In genomic region chr12:14394317-14395058, GRCh38 we compare ENCODE assay signal across 8 cellular contexts. TPM values are rescaled to one million over a fixed set of nuclear protein-coding genes. Genes with fewer than 3 reads are reported as not detected.
A peak's percentile ranks its signal among the peaks of the same experiment; 100 is the strongest.
DNase-seq lines count a peak whose midpoint lies in the region; ATAC-seq, FAIRE-seq and TF ChIP-seq lines count a peak whose summit lies in the region.

No MANE protein-coding gene starts in this region.

- H3K4me1 ChIP-seq in GM23248 (ENCODE audit: insufficient read depth) (peaks cover 33% of the 10 kb centered on the region), KMS-11 (ENCODE audit: low read depth, poor library complexity, severe bottlenecking) (peaks cover 37% of the 10 kb centered on the region), HepG2 (ENCODE audit: insufficient read depth, low read length) (peaks cover 10% of the 10 kb centered on the region)

- no peaks in the 10 kb centered on the region for H3K9me2 ChIP-seq in GM23248 (ENCODE audit: insufficient read depth)

- H3F3A ChIP-seq in GM23248 (ENCODE audit: insufficient read depth): peaks cover 11% of the 10 kb centered on the region

- intact Hi-C loops in HepG2 (cut with micrococcal nuclease; ENCODE audit: unreplicated experiment): loop anchor here (1.0 kb wide), 2 partner anchors 9 to 137 kb away; no protein-coding TSS in a partner anchor

- TF ChIP-seq CTCF in KMS-11 (conservative IDR thresholded peaks at IDR 0.05; ENCODE audit: low read depth, low read length): no peak
- TF ChIP-seq CTCF in chondrocyte (IDR thresholded peaks at IDR 0.05): peak; percentile 46
- no peak for TF ChIP-seq CTCF in HepG2 (CRISPR knock-in tag; IDR thresholded peaks at IDR 0.05)

- peaks cover 84% of the 10 kb centered on the region for H3K4me1 Mint-ChIP-seq in activated T-cell treated with anti-CD3 and anti-CD28 coated beads, Interleukin-2, amount 50 U/mL, for 4 hours (ENCODE audit: low read depth)
- H3K4me1 Mint-ChIP-seq in chondrocyte (ENCODE audit: low read depth): peaks cover 65% of the 10 kb centered on the region

- peak overlapping the region; percentile 76 for H3K4me3 Mint-ChIP-seq in activated T-cell treated with anti-CD3 and anti-CD28 coated beads, Interleukin-2, amount 50 U/mL, for 4 hours
- H3K4me3 Mint-ChIP-seq in chondrocyte (ENCODE audit: unreplicated experiment): peak overlapping the region; percentile 31

- H3K79me2 ChIP-seq in GM23248 (ENCODE audit: insufficient read depth) (peaks cover 100% of the 10 kb centered on the region), KMS-11 (ENCODE audit: insufficient read depth, low read depth) (peaks cover 88% of the 10 kb centered on the region), HepG2 (ENCODE audit: insufficient read depth, low read length) (peaks cover 7% of the 10 kb centered on the region)

- H3K27me3 ChIP-seq in GM23248 (replicated peaks; ENCODE audit: insufficient read depth) (no peaks in the 10 kb centered on the region), KMS-11 (ENCODE audit: insufficient read depth, low read depth) (no peaks in the 10 kb centered on the region), HepG2 (ENCODE audit: control insufficient read depth in 1 of 2, insufficient read depth in 2 of 2, low read length in 2 of 2) (no peaks in the 10 kb centered on the region)

- no peaks in the 10 kb centered on the region for H4K20me1 ChIP-seq in GM23248 (ENCODE audit: insufficient read depth)
- H4K20me1 ChIP-seq in KMS-11 (ENCODE audit: insufficient read depth): no peaks in the 10 kb centered on the region
- no peaks in the 10 kb centered on the region for H4K20me1 ChIP-seq in HepG2 (ENCODE audit: insufficient read depth, low read length)

- H3K36me3 ChIP-seq in GM23248 (ENCODE audit: low read depth): peaks cover 10% of the 10 kb centered on the region; the same call in 1 of the 2 replicates
- peaks cover 4% of the 10 kb centered on the region; the same call in 1 of the 2 replicates for H3K36me3 ChIP-seq in KMS-11 (ENCODE audit: insufficient read depth)
- H3K36me3 ChIP-seq in HepG2 (replicated peaks in 1 of 2; ENCODE audit: control insufficient read depth in 1 of 2, insufficient read depth in 2 of 2, low read length in 2 of 2): no peaks in the 10 kb centered on the region

- POLR2A ChIA-PET in HepG2 (lab: Yijun Ruan, JAX): interaction anchor here (1.3 to 1.9 kb wide), 2 partner anchors 10 to 136 kb away, joined by 10 to 29 read pairs; no protein-coding TSS in a partner anchor

- 18 to 22% methylated on average over 3 of the region's 3 CpGs for WGBS in GM23248 (ENCODE audit: low coverage in 1 of 2, low lambda C conversion rate in 2 of 2, missing lambda C conversion rate in 2 of 2), 2 experiments
- 11% methylated on average over 3 of the region's 3 CpGs for WGBS in HepG2 (ENCODE audit: low lambda C conversion rate)

- H3K4me2 ChIP-seq in GM23248 (ENCODE audit: unreplicated experiment) (peak overlapping the region; percentile 9), KMS-11 (peak overlapping the region; percentile 76), HepG2 (ENCODE audit: low read depth, low read length) (peak overlapping the region; percentile 31; the same call in 1 of the 2 replicates)

- FAIRE-seq in HepG2 (lab: Jason Lieb, UNC): no peak

- no peak for DNase-seq in activated T-cell treated with anti-CD3 and anti-CD28 coated beads, Interleukin-2, amount 50 U/mL, for 4 hours
- DNase-seq in activated T-cell treated with anti-CD3 and anti-CD28 coated beads, Interleukin-2, amount 50 U/mL, for 48 hours: no peak
- DNase-seq in GM23248 (peak; percentile 77), SHP77 treated with DMSO at 0.1 percent for 48 hours (lab: John Stamatoyannopoulos, UW) (peak; percentile 68), chondrocyte (ENCODE audit: low spot score) (no peak), HepG2 (ENCODE audit: low spot score) (peak; percentile 69), substantia nigra (lab: John Stamatoyannopoulos, UW) (peak in 17 of 49 donors; percentile 1 to 43 (median 11))

- no peak for TF ChIP-seq RAD21 in HepG2 (CRISPR knock-in tag; IDR thresholded peaks at IDR 0.05)

- CTCF ChIA-PET in HepG2 (lab: Yijun Ruan, JAX; ENCODE audit: low intra/inter-chr PET ratio, low total read pairs): no interaction called here

- in situ Hi-C loops in GM23248 (cut with MboI) (no loop called here), HepG2 (cut with HindIII; ENCODE audit: extremely low pct_ligation_motif_present, low pct_unique_long_range_greater_than_20kb) (no loop called here)

- peak overlapping the region; percentile 58 for H3K27ac ChIP-seq in GM23248
- H3K27ac ChIP-seq in KMS-11: peak overlapping the region; percentile 57
- peak overlapping the region; percentile 49 for H3K27ac ChIP-seq in HepG2 (ENCODE audit: extremely low read length, insufficient read depth, low read length)
- peak overlapping the region; percentile 61 for H3K27ac ChIP-seq in substantia nigra (ENCODE audit: low read depth, low read length, poor library complexity, severe bottlenecking)

- H3K9ac ChIP-seq in GM23248 (no peak overlapping the region), KMS-11 (0 out of 2 replicates have a peak overlapping the region, but pooled peaks have one; percentile 16), HepG2 (ENCODE audit: insufficient read depth, low read depth, low read length) (no peak overlapping the region)

- H3K27me3 Mint-ChIP-seq in activated T-cell treated with anti-CD3 and anti-CD28 coated beads, Interleukin-2, amount 50 U/mL, for 4 hours (ENCODE audit: low read depth): no peaks in the 10 kb centered on the region
- H3K27me3 Mint-ChIP-seq in chondrocyte (ENCODE audit: low read depth): no peaks in the 10 kb centered on the region

- H3K9me3 Mint-ChIP-seq in activated T-cell treated with anti-CD3 and anti-CD28 coated beads, Interleukin-2, amount 50 U/mL, for 4 hours: peaks cover 6% of the 10 kb centered on the region
- peaks cover 3% of the 10 kb centered on the region for H3K9me3 Mint-ChIP-seq in chondrocyte (ENCODE audit: low read depth)

- TF ChIP-seq POLR2A in HepG2 (IDR thresholded peaks at IDR 0.05; ENCODE audit: insufficient read depth in 1 of 2, low read depth in 2 of 2, low read length in 2 of 2): no peak

- H3K4me3 ChIP-seq in GM23248 (no peak overlapping the region), KMS-11 (IDR thresholded peaks at IDR 0.05; ENCODE audit: insufficient read depth, low read depth, low read length) (no peak overlapping the region), HepG2 (replicated peaks in 1 of 3; ENCODE audit: insufficient read depth in 1 of 3, low read depth in 2 of 3, low read length in 3 of 3) (peak overlapping the region in 1 of 3 experiments; percentile 22; a peak in 1 of 6 replicates)

- peak in 1 of 2 experiments; percentile 33; a peak in 1 of 4 replicates for TF ChIP-seq EP300 in HepG2 (IDR thresholded peaks at IDR 0.05; ENCODE audit: low read depth in 2 of 2, low read length in 2 of 2)
- no peak for TF ChIP-seq EP300 in HepG2 (CRISPR knock-in tag; IDR thresholded peaks at IDR 0.05; ENCODE audit: borderline replicate concordance)

- peak; percentile 80 to 81 for ATAC-seq in activated T-cell treated with anti-CD3 and anti-CD28 coated beads, Interleukin-2, amount 50 U/mL, for 4 hours
- ATAC-seq in HepG2: peak; percentile 95

- H2AFZ ChIP-seq in GM23248: no peak overlapping the region
- H2AFZ ChIP-seq in KMS-11 (ENCODE audit: low read depth): no peak overlapping the region
- H2AFZ ChIP-seq in HepG2 (ENCODE audit: low read length): no peak overlapping the region

- H3K36me3 Mint-ChIP-seq in activated T-cell treated with anti-CD3 and anti-CD28 coated beads, Interleukin-2, amount 50 U/mL, for 4 hours (ENCODE audit: insufficient read depth): peaks cover 19% of the 10 kb centered on the region
- H3K36me3 Mint-ChIP-seq in chondrocyte (ENCODE audit: low read depth): peaks cover 6% of the 10 kb centered on the region

- H3K27ac Mint-ChIP-seq in chondrocyte (ENCODE audit: unreplicated experiment): peak overlapping the region; percentile 89

- H3K9me3 ChIP-seq in GM23248 (ENCODE audit: low read depth) (no peaks in the 10 kb centered on the region), HepG2 (ENCODE audit: low read length) (no peaks in the 10 kb centered on the region)

- no TSS peak for BruUV-seq in HepG2 (replicated peaks; lab: Mats Ljungman, UMichigan)

RNA-seq across cellular contexts. Expression of gene ATF7IP, which starts 29.0 kb away (rescaled TPM):
- 10 to 100 TPM; 33.5 to 54.6 (median 39.4) TPM for total RNA-seq in activated T-cell treated with anti-CD3 and anti-CD28 coated beads, Interleukin-2, amount 50 U/mL, for 4 hours
- 14.3 and 17.7 TPM in 2 replicates for total RNA-seq in GM23248 (2014; rRNA removed; shearing (Covaris generic))
- polyA plus RNA-seq in GM23248 (2016; fragmentation: Nextera tagmentation; extraction: Ambion mirVana): 24.3 and 24.9 TPM in 2 replicates
- 45.9 to 79.9 TPM (median 50.4 TPM) in 3 replicates for total RNA-seq in chondrocyte
- 11.8 and 15.2 TPM in 2 replicates for total RNA-seq in HepG2 (2016; rRNA removed; fragmentation: Illumina TruSeq; extraction: Trizol)
- total RNA-seq in HepG2 (2016; cell fraction: cytosol; rRNA removed; fragmentation: Illumina TruSeq; extraction: Trizol; ENCODE audit: low read depth): 13.2 and 15.0 TPM in 2 replicates
- total RNA-seq in HepG2 (2016; cell fraction: insoluble cytoplasmic fraction; rRNA removed; fragmentation: Illumina TruSeq; extraction: Trizol): 7.3 and 14.4 TPM in 2 replicates
- 15.8 and 17.6 TPM in 2 replicates for total RNA-seq in HepG2 (2016; cell fraction: membrane; rRNA removed; fragmentation: Illumina TruSeq; extraction: Trizol)
- total RNA-seq in HepG2 (2016; cell fraction: nucleus; rRNA removed; fragmentation: Illumina TruSeq; extraction: Trizol): 12.9 and 14.6 TPM in 2 replicates
- polyA plus RNA-seq in HepG2 (2011; rRNA removed): 1.5 and 1.8 TPM in 2 replicates
- 0.78 and 0.96 TPM in 2 replicates for polyA plus RNA-seq in HepG2 (2011; cell fraction: cytosol; rRNA removed)
- 1.6 and 1.9 TPM in 2 replicates for polyA plus RNA-seq in HepG2 (2011; cell fraction: nucleus; rRNA removed)
- polyA plus RNA-seq in HepG2 (2012): 1.4 and 4.3 TPM in 2 replicates
- polyA plus RNA-seq in HepG2 (2016; cell fraction: cytosol; fragmentation: Illumina TruSeq; extraction: Trizol; ENCODE audit: low read depth): 0.19 and 0.22 TPM in 2 replicates
- 5.7 and 6.5 TPM in 2 replicates for polyA plus RNA-seq in HepG2 (2016; cell fraction: insoluble cytoplasmic fraction; fragmentation: Illumina TruSeq; extraction: Trizol; ENCODE audit: low read depth)
- 0.56 and 0.68 TPM in 2 replicates for polyA plus RNA-seq in HepG2 (2016; cell fraction: membrane; fragmentation: Illumina TruSeq; extraction: Trizol; ENCODE audit: low read depth)
- polyA plus RNA-seq in HepG2 (2016; cell fraction: nucleus; fragmentation: Illumina TruSeq; extraction: Trizol; ENCODE audit: insufficient read depth, low read depth): 3.9 and 4.7 TPM in 2 replicates
- 12.7 and 41.4 TPM in 2 replicates for polyA minus RNA-seq in HepG2 (2011; rRNA and poly(A)+ RNA removed; ENCODE audit: low replicate concordance)
- 4.7 TPM in 2 replicates for polyA minus RNA-seq in HepG2 (2011; cell fraction: cytosol; rRNA and poly(A)+ RNA removed)
- 15.3 and 17.4 TPM in 2 replicates for polyA minus RNA-seq in HepG2 (2011; cell fraction: nucleus; rRNA and poly(A)+ RNA removed)

Comparison
In these comparisons a context has a peak if more than half of its experiments do, and no peak if none do; other contexts are left out.
1. DNase-seq: peak in GM23248 (single experiment), SHP77 treated with DMSO at 0.1 percent for 48 hours (single experiment) and HepG2 (single experiment); none in activated T-cell treated with anti-CD3 and anti-CD28 coated beads, Interleukin-2, amount 50 U/mL, for 4 hours (single experiment), activated T-cell treated with anti-CD3 and anti-CD28 coated beads, Interleukin-2, amount 50 U/mL, for 48 hours (0 of 2) and chondrocyte (single experiment).
2. H3K4me2 ChIP-seq: peak in every context shown above with its lines; median percentile 76 in KMS-11; 31 in HepG2; 9 in GM23248.
3. Peak in every context shown above with its lines, with median percentiles within 50 percentile points of each other: H3K27ac ChIP-seq.